8 cellular contexts compared by ENCODE assay signal in the genomic region with DNA sequence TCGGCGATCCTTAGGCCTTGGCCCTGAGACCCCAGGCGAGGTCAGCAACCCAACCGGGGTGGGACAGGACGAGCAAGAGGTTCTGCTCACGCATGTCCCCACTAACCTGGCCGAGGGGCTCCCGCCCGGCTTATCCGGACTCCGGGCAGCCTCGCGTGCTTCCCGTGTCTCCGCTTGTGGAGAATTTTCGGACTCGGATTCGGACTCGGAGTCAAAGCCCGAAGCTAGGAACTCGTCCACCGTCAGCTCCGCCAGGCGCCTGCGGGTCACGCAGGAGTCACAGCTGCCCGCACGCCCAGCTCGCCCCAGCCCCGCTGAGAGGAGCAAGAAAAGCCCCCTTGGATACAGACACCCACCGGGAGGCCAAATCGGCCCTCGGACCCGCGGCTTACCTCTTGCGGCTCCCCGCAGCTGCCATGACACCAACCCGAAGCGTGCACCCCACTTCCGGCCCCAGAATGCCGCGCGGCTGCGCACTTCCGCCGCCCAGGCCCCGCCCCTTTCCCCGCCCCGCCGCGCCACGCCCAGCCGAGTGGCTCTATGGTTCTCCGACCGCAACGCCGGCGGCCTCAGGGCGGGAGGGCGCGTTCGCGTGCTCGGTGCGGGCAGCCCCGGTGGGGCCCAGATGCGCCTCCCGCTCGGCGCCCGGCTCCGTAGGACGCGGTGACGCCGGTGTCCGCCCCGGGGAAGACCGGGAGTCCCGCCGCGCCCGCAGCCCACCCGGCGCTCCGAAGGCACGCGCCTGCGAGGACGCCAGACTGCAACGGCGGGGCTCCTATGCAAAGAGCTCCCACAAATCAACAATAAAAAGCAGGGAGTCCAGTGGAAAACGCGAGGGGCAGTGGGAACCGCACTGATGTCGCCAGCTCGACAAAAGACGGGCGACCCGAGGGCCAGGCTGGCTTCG. TPM values are rescaled to one million over a fixed set of nuclear protein-coding genes. Genes with fewer than 3 reads are reported as not detected.
A peak's percentile ranks its signal among the peaks of the same experiment; 100 is the strongest.
DNase-seq lines count a peak whose midpoint lies in the region; ATAC-seq and TF ChIP-seq lines count a peak whose summit lies in the region.

TSS of gene NOC2L (minus strand) at position 434 of the 907 bp plus-strand sequence. CDS start at position 418, 16 bp downstream.

- peak; percentile 95 for DNase-seq in DMS 273 (lab: John Stamatoyannopoulos, UW; ENCODE audit: unreplicated experiment)
- peak; percentile 77 for DNase-seq in Jurkat, Clone E6-1 (ENCODE audit: low read depth, low spot score)
- peak; percentile 78 for DNase-seq in RWPE1 (ENCODE audit: low spot score)
- peak; percentile 97 for DNase-seq in activated T-helper 1 cell treated with anti-CD3 and anti-CD28 coated beads, Interleukin-2, amount 50 U/mL, for 16 hours (ENCODE audit: low read depth in 1 of 2, low spot score in 1 of 2)
- DNase-seq in fibroblast of mammary gland (ENCODE audit: low read depth), result peak; percentile 78
- DNase-seq in natural killer cell treated with Interleukin-12 subunit alpha and Interleukin-12 subunit beta and Interleukin-15 and Interleukin-18, amount 100 ng/mL, for 72 hours (ENCODE audit: low spot score), result peak; percentile 92
- peak; percentile 99 for DNase-seq in stimulated activated naive CD8-positive, alpha-beta T cell treated with anti-CD3 and anti-CD28 coated beads, Interleukin-15, Interleukin-2, amounts not matched to agents 100 U/mL and 50 U/mL, for 24 hours

- H3K9me3 Mint-ChIP-seq in natural killer cell treated with Interleukin-12 subunit alpha and Interleukin-12 subunit beta and Interleukin-15 and Interleukin-18, amount 100 ng/mL, for 72 hours, result no peaks in the 10 kb centered on the region

- H3K27ac ChIP-seq in RWPE1, result peak within 1 kb of the TSS; percentile 69

- H3K36me3 Mint-ChIP-seq in natural killer cell treated with Interleukin-12 subunit alpha and Interleukin-12 subunit beta and Interleukin-15 and Interleukin-18, amount 100 ng/mL, for 72 hours, result peaks cover 5% of the 10 kb centered on the region

- TF ChIP-seq CTCF in RWPE1 (conservative IDR thresholded peaks at IDR 0.05; ENCODE audit: low read depth), result no peak
- TF ChIP-seq CTCF in fibroblast of mammary gland (conservative IDR thresholded peaks at IDR 0.05; ENCODE audit: control insufficient read depth, insufficient read depth, low read depth, low read length), result no peak

- H3K27me3 Mint-ChIP-seq in natural killer cell treated with Interleukin-12 subunit alpha and Interleukin-12 subunit beta and Interleukin-15 and Interleukin-18, amount 100 ng/mL, for 72 hours, result no peaks in the 10 kb centered on the region

- POLR2A ChIA-PET in RWPE1 (lab: Yijun Ruan, JAX; ENCODE audit: low non-redundant PET), result no interaction called here

- peaks cover 20 to 21% of the 10 kb centered on the region in 2 donors for H3K4me1 Mint-ChIP-seq in natural killer cell treated with Interleukin-12 subunit alpha and Interleukin-12 subunit beta and Interleukin-15 and Interleukin-18, amount 100 ng/mL, for 72 hours (ENCODE audit: low read depth in 2 of 2)

- H3K27ac Mint-ChIP-seq in natural killer cell treated with Interleukin-12 subunit alpha and Interleukin-12 subunit beta and Interleukin-15 and Interleukin-18, amount 100 ng/mL, for 72 hours, result peak within 1 kb of the TSS; percentile 66 to 77

- ATAC-seq in GM21526 (IDR thresholded peaks at IDR 0.05; ENCODE audit: low FRiP score, unreplicated experiment), result peak; percentile 60
- peak; percentile 92 to 94 for ATAC-seq in natural killer cell treated with Interleukin-12 subunit alpha and Interleukin-12 subunit beta and Interleukin-15 and Interleukin-18, amount 100 ng/mL, for 72 hours
- ATAC-seq in stimulated activated naive CD8-positive, alpha-beta T cell treated with anti-CD3 and anti-CD28 coated beads, Interleukin-15, Interleukin-2, amounts not matched to agents 100 U/mL and 50 U/mL, for 24 hours, result peak; percentile 87

- H3K4me3 Mint-ChIP-seq in natural killer cell treated with Interleukin-12 subunit alpha and Interleukin-12 subunit beta and Interleukin-15 and Interleukin-18, amount 100 ng/mL, for 72 hours, result peak within 1 kb of the TSS; percentile 99

- CTCF ChIA-PET in RWPE1 (lab: Yijun Ruan, JAX), result interaction anchor here (0.7 to 1.1 kb wide), 4 partner anchors 17 to 40 kb away, joined by 3 to 8 read pairs (median 4); no protein-coding TSS in a partner anchor

- H3K4me3 ChIP-seq in Jurkat, Clone E6-1 (ENCODE audit: low read length), result peak within 1 kb of the TSS; percentile 99
- peak within 1 kb of the TSS; percentile 98 for H3K4me3 ChIP-seq in fibroblast of mammary gland (ENCODE audit: control insufficient read depth, low read depth, low read length)

RNA-seq across cellular contexts. Expression of gene NOC2L, which starts in this region (rescaled TPM):
- 80.6 TPM for polyA plus RNA-seq in Jurkat, Clone E6-1 (2012; ENCODE audit: insufficient read depth, insufficient read length)
- total RNA-seq in natural killer cell treated with Interleukin-12 subunit alpha and Interleukin-12 subunit beta and Interleukin-15 and Interleukin-18, amount 100 ng/mL, for 72 hours, result 100 to 1,000 TPM; 113 to 143 TPM

Comparison
In these comparisons a context has a peak if more than half of its experiments do, and no peak if none do; other contexts are left out.
1. Peak in every context shown above with its lines: DNase-seq, ATAC-seq, H3K4me3 ChIP-seq and H3K27ac ChIP-seq.